In the genomic region with DNA sequence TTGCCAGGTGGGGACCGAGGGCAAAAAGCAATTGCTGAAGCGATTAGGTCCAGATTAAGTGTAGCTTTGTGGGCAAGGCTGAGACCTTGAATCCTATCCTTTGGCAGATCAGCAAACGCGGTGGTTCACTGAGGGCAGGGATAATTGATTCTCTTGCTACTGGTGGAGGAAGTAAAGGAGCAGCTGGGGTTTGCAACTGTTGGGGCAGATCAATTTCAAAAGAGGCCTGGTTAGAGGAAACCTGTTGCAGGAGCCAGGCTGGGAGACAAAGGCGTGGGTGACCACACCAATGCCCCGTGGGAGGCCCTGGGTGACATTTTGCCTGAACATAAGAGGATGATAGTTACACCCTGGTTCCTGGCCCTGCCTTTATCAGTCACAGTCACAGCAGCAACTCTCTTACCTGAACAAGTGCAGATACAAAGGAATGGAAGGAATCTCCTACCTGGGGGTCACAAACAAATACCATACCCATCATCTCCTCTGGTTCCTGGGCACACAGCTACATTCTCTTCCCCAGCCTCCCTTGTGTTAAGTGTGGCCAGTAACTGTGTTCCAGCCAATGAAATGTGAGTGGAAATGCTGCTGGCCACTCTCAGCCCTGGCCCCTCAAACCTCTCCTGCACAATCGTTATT, we compare ENCODE assay signal across 14 cellular contexts. TPM values are rescaled to one million over a fixed set of nuclear protein-coding genes. Genes with fewer than 3 reads are reported as not detected.
DNase-seq lines count a peak whose midpoint lies in the region; ATAC-seq, FAIRE-seq and TF ChIP-seq lines count a peak whose summit lies in the region.
"Had no signal": no experiment of that assay in that cellular context is flagged by ENCODE, and none has a peak within 500 bp of the region (broad histone marks: within the 10 kb centered on the region; RNA-seq: fewer than 3 reads in every experiment).

No MANE protein-coding gene starts in this region.

- peak overlapping the region; percentile 73 for H3K27ac Mint-ChIP-seq in astrocyte (ENCODE audit: unreplicated experiment)
- no peak overlapping the region for H3K27ac Mint-ChIP-seq in stimulated activated memory B cell treated with anti-CD40 and anti-IgM and Interleukin-4, amounts not matched to agents 10 μg/mL and 1 μg/mL and 100 μg/mL, for 72 hours
- H3K27ac Mint-ChIP-seq: activated naive CD4-positive, alpha-beta T cell treated with anti-CD3 and anti-CD28 coated beads for 36 hours; natural killer cell treated with Interleukin-12 subunit alpha and Interleukin-12 subunit beta and Interleukin-15 and Interleukin-18, amount 100 ng/mL, for 72 hours had no signal

- FAIRE-seq in astrocyte (lab: Jason Lieb, UNC): no peak
- FAIRE-seq: GM18507 had no signal

- no peak for TF ChIP-seq POLR2A in sigmoid colon (IDR thresholded peaks at IDR 0.05)

- no peak for TF ChIP-seq CTCF in astrocyte (IDR thresholded peaks at IDR 0.05; ENCODE audit: insufficient read depth, low read depth, low read length)
- TF ChIP-seq CTCF in sigmoid colon (IDR thresholded peaks at IDR 0.05): no peak
- no peak for TF ChIP-seq CTCF in GM10266 (IDR thresholded peaks at IDR 0.05; ENCODE audit: control insufficient read depth, insufficient read depth, low read depth, missing control alignments)

- H3K4me1 ChIP-seq in astrocyte (ENCODE audit: insufficient read depth, low read length) (no peaks in the 10 kb centered on the region), sigmoid colon (peaks cover 0 to 13% (median 4%) of the 10 kb centered on the region in 4 donors)

- H3K4me3 ChIP-seq in astrocyte (ENCODE audit: insufficient read depth, low read depth, low read length): no peak overlapping the region
- H3K4me3 ChIP-seq in sigmoid colon: no peak overlapping the region

- no peak overlapping the region for H3K9ac ChIP-seq in astrocyte (ENCODE audit: low read length)

- H3K4me1 Mint-ChIP-seq in astrocyte (ENCODE audit: low read depth, unreplicated experiment): peaks cover 7% of the 10 kb centered on the region
- no peaks in the 10 kb centered on the region for H3K4me1 Mint-ChIP-seq in stimulated activated memory B cell treated with anti-CD40 and anti-IgM and Interleukin-4, amounts not matched to agents 10 μg/mL and 1 μg/mL and 100 μg/mL, for 72 hours

- no peak overlapping the region for H2AFZ ChIP-seq in astrocyte (ENCODE audit: low read depth, low read length)

- H3K4me3 Mint-ChIP-seq in astrocyte (ENCODE audit: unreplicated experiment): no peak overlapping the region
- H3K4me3 Mint-ChIP-seq in stimulated activated memory B cell treated with anti-CD40 and anti-IgM and Interleukin-4, amounts not matched to agents 10 μg/mL and 1 μg/mL and 100 μg/mL, for 72 hours: no peak overlapping the region
- H3K4me3 Mint-ChIP-seq: activated naive CD4-positive, alpha-beta T cell treated with anti-CD3 and anti-CD28 coated beads for 36 hours; natural killer cell treated with Interleukin-12 subunit alpha and Interleukin-12 subunit beta and Interleukin-15 and Interleukin-18, amount 100 ng/mL, for 72 hours had no signal

- WGBS in sigmoid colon, 2 donors: 49 to 77% methylated on average over 7 of the region's 7 CpGs

- ATAC-seq in HG03175 (IDR thresholded peaks at IDR 0.05; ENCODE audit: unreplicated experiment): no peak
- ATAC-seq in stimulated activated memory B cell treated with anti-CD40 and anti-IgM and Interleukin-4, amounts not matched to agents 10 μg/mL and 1 μg/mL and 100 μg/mL, for 72 hours: no peak
- ATAC-seq: natural killer cell treated with Interleukin-12 subunit alpha and Interleukin-12 subunit beta and Interleukin-15 and Interleukin-18, amount 100 ng/mL, for 72 hours; right cardiac atrium had no signal

- H3K9me3 ChIP-seq in astrocyte (ENCODE audit: insufficient read depth, low read depth, low read length) (peaks cover 2% of the 10 kb centered on the region), sigmoid colon (no peaks in the 10 kb centered on the region)

- peak; percentile 50 for DNase-seq in DMS 273 (lab: John Stamatoyannopoulos, UW; ENCODE audit: unreplicated experiment)
- DNase-seq in DMS 273 treated with DMSO at 0.1 percent for 48 hours (lab: John Stamatoyannopoulos, UW): no peak
- peak; percentile 37 for DNase-seq in NCI-H2107 (lab: John Stamatoyannopoulos, UW)
- DNase-seq in astrocyte (ENCODE audit: low read depth): no peak
- peak; percentile 21 for DNase-seq in sigmoid colon
- DNase-seq in GM10266 (ENCODE audit: extremely low spot score): no peak
- DNase-seq: activated naive CD4-positive, alpha-beta T cell treated with anti-CD3 and anti-CD28 coated beads for 36 hours; NCI-H1694; right cardiac atrium; stimulated activated CD4-positive, alpha-beta T cell treated with anti-CD3 and anti-CD28 coated beads, Interleukin-4, amount 100 ng/mL, for 24 hours had no signal

- no peak for TF ChIP-seq EP300 in sigmoid colon (IDR thresholded peaks at IDR 0.05)

- H3K27me3 Mint-ChIP-seq in astrocyte (ENCODE audit: low read depth, unreplicated experiment): peaks cover 13% of the 10 kb centered on the region
- no peaks in the 10 kb centered on the region for H3K27me3 Mint-ChIP-seq in stimulated activated memory B cell treated with anti-CD40 and anti-IgM and Interleukin-4, amounts not matched to agents 10 μg/mL and 1 μg/mL and 100 μg/mL, for 72 hours

- H3K27me3 ChIP-seq in astrocyte (ENCODE audit: insufficient read depth, low read length): peaks cover 2% of the 10 kb centered on the region
- H3K27me3 ChIP-seq in sigmoid colon: no peaks in the 10 kb centered on the region

- no peaks in the 10 kb centered on the region for H3K9me3 Mint-ChIP-seq in astrocyte (ENCODE audit: unreplicated experiment)
- no peaks in the 10 kb centered on the region for H3K9me3 Mint-ChIP-seq in stimulated activated memory B cell treated with anti-CD40 and anti-IgM and Interleukin-4, amounts not matched to agents 10 μg/mL and 1 μg/mL and 100 μg/mL, for 72 hours
- H3K9me3 Mint-ChIP-seq: activated naive CD4-positive, alpha-beta T cell treated with anti-CD3 and anti-CD28 coated beads for 36 hours; natural killer cell treated with Interleukin-12 subunit alpha and Interleukin-12 subunit beta and Interleukin-15 and Interleukin-18, amount 100 ng/mL, for 72 hours had no signal

- H4K20me1 ChIP-seq in astrocyte (ENCODE audit: insufficient read depth, low read length): no peaks in the 10 kb centered on the region

- H3K79me2 ChIP-seq in astrocyte (ENCODE audit: insufficient read depth, low read length): no peaks in the 10 kb centered on the region

- H3K27ac ChIP-seq in astrocyte (ENCODE audit: low read depth, low read length) (no peak overlapping the region), sigmoid colon (peak overlapping the region in 1 of 4 donors; percentile 35)

- no peaks in the 10 kb centered on the region for H3K36me3 Mint-ChIP-seq in astrocyte (ENCODE audit: low read depth, unreplicated experiment)
- H3K36me3 Mint-ChIP-seq in stimulated activated memory B cell treated with anti-CD40 and anti-IgM and Interleukin-4, amounts not matched to agents 10 μg/mL and 1 μg/mL and 100 μg/mL, for 72 hours: no peaks in the 10 kb centered on the region
- H3K36me3 Mint-ChIP-seq: natural killer cell treated with Interleukin-12 subunit alpha and Interleukin-12 subunit beta and Interleukin-15 and Interleukin-18, amount 100 ng/mL, for 72 hours had no signal

- intact Hi-C loops in sigmoid colon (cut with DNase I): no loop called here

- H3K36me3 ChIP-seq in astrocyte (ENCODE audit: insufficient read depth, low read length) (no peaks in the 10 kb centered on the region), sigmoid colon (no peaks in the 10 kb centered on the region)

- no peak overlapping the region for H3K4me2 ChIP-seq in astrocyte (ENCODE audit: low read length)

RNA-seq across cellular contexts. Expression of gene RASSF3, which starts 43.3 kb away (rescaled TPM):
- total RNA-seq in astrocyte (16.4 and 18.3 TPM in 2 replicates), sigmoid colon (100 to 1,000 TPM; 143 to 348 (median 203) TPM)
- polyA plus RNA-seq in sigmoid colon: 100 to 1,000 TPM in 1 of 3 donors, 10 to 100 TPM in 2; 34.7 to 113 (median 65.5) TPM

Comparison
In these comparisons a context has a peak if more than half of its experiments do, and no peak if none do; other contexts are left out.
1. DNase-seq: peak in DMS 273 (single experiment), NCI-H2107 (single experiment) and sigmoid colon (single experiment); none in DMS 273 treated with DMSO at 0.1 percent for 48 hours (single experiment), astrocyte (single experiment) and GM10266 (single experiment).